Comparison of ENCODE assay signal across 1 cellular context in genomic region chr7:2709553-2710165, GRCh38.
TF ChIP-seq lines count a peak whose summit lies in the region.

No MANE protein-coding gene starts in this region.

TF ChIP-seq in HepG2, 621 proteins besides CTCF, POLR2A, EP300 and RAD21 (continued from another document and continues in another):
- peak; percentile 56; the same call in 1 of the 2 replicates for TF ChIP-seq ZNF704 (CRISPR knock-in tag; IDR thresholded peaks at IDR 0.05; ENCODE audit: borderline replicate concordance)
- TF ChIP-seq EED (CRISPR knock-in tag; IDR thresholded peaks at IDR 0.05) = 0 out of 2 replicates have a peak, but pooled peaks have one; percentile 67
- peak; percentile 16; the same call in 1 of the 2 replicates for TF ChIP-seq DMAP1 (CRISPR knock-in tag; IDR thresholded peaks at IDR 0.05)
- TF ChIP-seq ZXDC (CRISPR knock-in tag; IDR thresholded peaks at IDR 0.05) = 0 out of 2 replicates have a peak, but pooled peaks have one; percentile 15
- TF ChIP-seq UBTF (CRISPR knock-in tag; IDR thresholded peaks at IDR 0.05) = peak; percentile 62
- no peak for TF ChIP-seq RERE (CRISPR knock-in tag; IDR thresholded peaks at IDR 0.05; ENCODE audit: low read depth)
- no peak for TF ChIP-seq SMARCC2 (IDR thresholded peaks at IDR 0.05)
- peak; percentile 57; the same call in 1 of the 2 replicates for TF ChIP-seq ZNF563 (CRISPR knock-in tag; IDR thresholded peaks at IDR 0.05)
- no peak for TF ChIP-seq RBM22 (optimal IDR thresholded peaks at IDR 0.05; ENCODE audit: low read length)
- 0 out of 2 replicates have a peak, but pooled peaks have one; percentile 45 for TF ChIP-seq PRDM4 (CRISPR knock-in tag; IDR thresholded peaks at IDR 0.05; ENCODE audit: borderline replicate concordance)
- TF ChIP-seq MIER3 (CRISPR knock-in tag; IDR thresholded peaks at IDR 0.05; ENCODE audit: borderline replicate concordance) = no peak; the same call in 1 of the 2 replicates
- no peak for TF ChIP-seq PLSCR1 (CRISPR knock-in tag; IDR thresholded peaks at IDR 0.05; ENCODE audit: borderline replicate concordance)
- no peak; the same call in 1 of the 2 replicates for TF ChIP-seq DR1 (CRISPR knock-in tag; IDR thresholded peaks at IDR 0.05)
- TF ChIP-seq MXD1 (CRISPR knock-in tag; IDR thresholded peaks at IDR 0.05) = no peak
- TF ChIP-seq ZNF570 (CRISPR knock-in tag; IDR thresholded peaks at IDR 0.05; ENCODE audit: borderline replicate concordance) = no peak
- no peak for TF ChIP-seq ZNF460 (CRISPR knock-in tag; IDR thresholded peaks at IDR 0.05; ENCODE audit: borderline replicate concordance)
- TF ChIP-seq NRL (CRISPR knock-in tag; IDR thresholded peaks at IDR 0.05; ENCODE audit: borderline replicate concordance) = peak; percentile 20; the same call in 1 of the 2 replicates
- TF ChIP-seq ARNTL (CRISPR knock-in tag; IDR thresholded peaks at IDR 0.05) = 0 out of 2 replicates have a peak, but pooled peaks have one; percentile 49
- TF ChIP-seq RBM39 (IDR thresholded peaks at IDR 0.05; ENCODE audit: low read depth, low read length, poor library complexity, severe bottlenecking) = no peak
- TF ChIP-seq GABPB1 (CRISPR knock-in tag; IDR thresholded peaks at IDR 0.05) = peak; percentile 61; the same call in 1 of the 2 replicates
- TF ChIP-seq TGIF2 (CRISPR knock-in tag; IDR thresholded peaks at IDR 0.05) = no peak
- peak; percentile 47; the same call in 1 of the 2 replicates for TF ChIP-seq TBX2 (CRISPR knock-in tag; IDR thresholded peaks at IDR 0.05; ENCODE audit: borderline replicate concordance)
- TF ChIP-seq NFIC (IDR thresholded peaks at IDR 0.05; ENCODE audit: low read length) = no peak
- TF ChIP-seq PREB (CRISPR knock-in tag; IDR thresholded peaks at IDR 0.05) = no peak
- TF ChIP-seq ZNF567 (CRISPR knock-in tag; IDR thresholded peaks at IDR 0.05; ENCODE audit: borderline replicate concordance) = peak; percentile 93; the same call in 1 of the 2 replicates
- TF ChIP-seq THRA (CRISPR knock-in tag; IDR thresholded peaks at IDR 0.05; ENCODE audit: borderline replicate concordance) = no peak
- TF ChIP-seq FOXM1 (CRISPR knock-in tag; IDR thresholded peaks at IDR 0.05) = no peak
- no peak for TF ChIP-seq ZFP37 (CRISPR knock-in tag; IDR thresholded peaks at IDR 0.05; ENCODE audit: borderline replicate concordance)
- TF ChIP-seq ETV6 (CRISPR knock-in tag; conservative IDR thresholded peaks at IDR 0.05) = 0 out of 2 replicates have a peak, but pooled peaks have one; percentile 24
- TF ChIP-seq ZNF124 (CRISPR knock-in tag; IDR thresholded peaks at IDR 0.05) = 0 out of 2 replicates have a peak, but pooled peaks have one; percentile 42
- 0 out of 2 replicates have a peak, but pooled peaks have one; percentile 48 for TF ChIP-seq KAT8 (CRISPR knock-in tag; IDR thresholded peaks at IDR 0.05)
- TF ChIP-seq ARNT2 (CRISPR knock-in tag; IDR thresholded peaks at IDR 0.05; ENCODE audit: low read depth) = no peak
- 0 out of 2 replicates have a peak, but pooled peaks have one; percentile 61 for TF ChIP-seq CCDC6 (CRISPR knock-in tag; IDR thresholded peaks at IDR 0.05)
- TF ChIP-seq KDM3A (CRISPR knock-in tag; IDR thresholded peaks at IDR 0.05; ENCODE audit: low read depth) = peak; percentile 71
- no peak for TF ChIP-seq HINFP (CRISPR knock-in tag; IDR thresholded peaks at IDR 0.05; ENCODE audit: low read depth)
- TF ChIP-seq MZF1 (CRISPR knock-in tag; IDR thresholded peaks at IDR 0.05; ENCODE audit: borderline replicate concordance) = no peak
- no peak for TF ChIP-seq ESRRA (CRISPR knock-in tag; IDR thresholded peaks at IDR 0.05; ENCODE audit: low read depth)
